Comparison of ENCODE assay signal across 16 cellular contexts in genomic region chrX:97096385-97096784, GRCh38.
DNase-seq lines count a peak whose midpoint lies in the region; ATAC-seq, FAIRE-seq and TF ChIP-seq lines count a peak whose summit lies in the region.
"Had no signal": no experiment of that assay in that cellular context is flagged by ENCODE, and none has a peak within 500 bp of the region (broad histone marks: within the 10 kb centered on the region; RNA-seq: fewer than 3 reads in every experiment).

No MANE protein-coding gene starts in this region.

- peaks cover 0 to 10% of the 10 kb centered on the region in 2 donors for H3K27me3 ChIP-seq in breast epithelium
- no peaks in the 10 kb centered on the region for H3K27me3 ChIP-seq in small intestine (ENCODE audit: control insufficient read depth in 2 of 2, insufficient read depth in 2 of 2, low read length in 2 of 2)

- H3K27ac Mint-ChIP-seq in MCF 10A (ENCODE audit: low read depth, unreplicated experiment), result no peak overlapping the region

- intact Hi-C loops in MCF 10A (cut with micrococcal nuclease), result no loop called here
- intact Hi-C loops in breast epithelium (cut with DNase I; ENCODE audit: low total_unique reads), result no loop called here

- no peak for TF ChIP-seq POLR2A in breast epithelium (IDR thresholded peaks at IDR 0.05)
- no peak for TF ChIP-seq POLR2A in NB4 (IDR thresholded peaks at IDR 0.05; ENCODE audit: extremely low read depth, insufficient read length)

- WGBS in small intestine, 3 donors, result 47 to 67% (median 57%) methylated on average over 2 of the region's 2 CpGs

- POLR2A ChIA-PET in MCF 10A (lab: Yijun Ruan, JAX), result interaction anchor here (0.6 kb wide), 1 partner anchor 9 kb away, joined by 3 read pairs; no protein-coding TSS in a partner anchor

- H3K36me3 ChIP-seq in breast epithelium (no peaks in the 10 kb centered on the region), small intestine (ENCODE audit: control insufficient read depth in 2 of 2, insufficient read depth in 2 of 2, low read length in 2 of 2) (no peaks in the 10 kb centered on the region)

- peaks cover 38% of the 10 kb centered on the region for H3K27me3 Mint-ChIP-seq in MCF 10A (ENCODE audit: insufficient read depth, unreplicated experiment)

- FAIRE-seq in small intestine (lab: Jason Lieb, UNC), result no peak
- FAIRE-seq: GM19239, K562 had no signal

- H3K36me3 Mint-ChIP-seq in MCF 10A (ENCODE audit: insufficient read depth, unreplicated experiment), result peaks cover 6% of the 10 kb centered on the region

- H3K4me3 ChIP-seq in breast epithelium, result no peak overlapping the region
- no peak overlapping the region for H3K4me3 ChIP-seq in NB4 (ENCODE audit: low read depth, low read length)
- H3K4me3 ChIP-seq in small intestine (ENCODE audit: low read depth in 1 of 2, low read length in 2 of 2), result no peak overlapping the region
- H3K4me3 ChIP-seq: BLaER1 treated with 17β-estradiol and CSF1 and Interleukin-3, amounts not matched to agents 10 nM and 100 nM; K562 had no signal

- CTCF ChIA-PET in MCF 10A (lab: Yijun Ruan, JAX), result interaction anchor here (0.6 kb wide), 1 partner anchor 290 kb away, joined by 4 read pairs; no protein-coding TSS in a partner anchor

- TF ChIP-seq CTCF in MCF 10A (IDR thresholded peaks at IDR 0.05; ENCODE audit: unreplicated experiment) (no peak), breast epithelium (IDR thresholded peaks at IDR 0.05) (no peak), NB4 (IDR thresholded peaks at IDR 0.05; ENCODE audit: low read depth, low read length) (no peak)

- H3K9me3 ChIP-seq in breast epithelium, result no peaks in the 10 kb centered on the region
- no peaks in the 10 kb centered on the region for H3K9me3 ChIP-seq in small intestine (ENCODE audit: control insufficient read depth, low read depth)
- H3K9me3 ChIP-seq: BLaER1 treated with 17β-estradiol and CSF1 and Interleukin-3, amounts not matched to agents 10 nM and 100 nM had no signal

- H3K27ac ChIP-seq in breast epithelium (no peak overlapping the region), small intestine (ENCODE audit: low read depth in 1 of 2, low read length in 1 of 2) (no peak overlapping the region)
- H3K27ac ChIP-seq: BLaER1 treated with 17β-estradiol and CSF1 and Interleukin-3, amounts not matched to agents 10 nM and 100 nM; HL-60 had no signal

- H3K9me3 Mint-ChIP-seq in MCF 10A (ENCODE audit: unreplicated experiment), result no peaks in the 10 kb centered on the region

- no TSS peak for BruUV-seq in MCF 10A (replicated peaks; lab: Mats Ljungman, UMichigan)

- H3K4me3 Mint-ChIP-seq in MCF 10A (ENCODE audit: unreplicated experiment), result no peak overlapping the region

- H3K4me1 ChIP-seq in breast epithelium (no peaks in the 10 kb centered on the region), small intestine (ENCODE audit: control insufficient read depth in 2 of 2, insufficient read depth in 1 of 2, low read depth in 1 of 2, low read length in 1 of 2) (no peaks in the 10 kb centered on the region)

- no peaks in the 10 kb centered on the region for H3K4me1 Mint-ChIP-seq in MCF 10A (ENCODE audit: insufficient read depth, unreplicated experiment)

- no peak for ATAC-seq in HG02588 (IDR thresholded peaks at IDR 0.05; ENCODE audit: unreplicated experiment)
- no peak for ATAC-seq in activated CD4-positive, CD25-positive, alpha-beta regulatory T cell treated with anti-CD3 and anti-CD28 coated beads, Interleukin-2, amount 50 U/mL, for 24 hours
- ATAC-seq: K562 had no signal

- DNase-seq in MCF 10A (ENCODE audit: unreplicated experiment), result peak; percentile 26
- DNase-seq in breast epithelium (ENCODE audit: low spot score in 2 of 2), result no peak
- peak; percentile 0 for DNase-seq in NB4 (ENCODE audit: low read depth)
- DNase-seq in fibroblast of gingiva (ENCODE audit: low read depth), result peak; percentile 4
- DNase-seq in superior temporal gyrus (ENCODE audit: extremely low spot score), result peak; percentile 24
- DNase-seq in small intestine, result no peak
- DNase-seq: COR-L47, NCI-H1092, NCI-H524 treated with DMSO at 0.1 percent for 48 hours, OCI-M1 had no signal

Comparison
In these comparisons a context has a peak if more than half of its experiments do, and no peak if none do; other contexts are left out.
1. DNase-seq: peak in MCF 10A (single experiment), NB4 (single experiment), fibroblast of gingiva (single experiment) and superior temporal gyrus (single experiment); none in breast epithelium (0 of 2) and small intestine (single experiment).